18 cellular contexts compared by ENCODE assay signal in the genomic region with DNA sequence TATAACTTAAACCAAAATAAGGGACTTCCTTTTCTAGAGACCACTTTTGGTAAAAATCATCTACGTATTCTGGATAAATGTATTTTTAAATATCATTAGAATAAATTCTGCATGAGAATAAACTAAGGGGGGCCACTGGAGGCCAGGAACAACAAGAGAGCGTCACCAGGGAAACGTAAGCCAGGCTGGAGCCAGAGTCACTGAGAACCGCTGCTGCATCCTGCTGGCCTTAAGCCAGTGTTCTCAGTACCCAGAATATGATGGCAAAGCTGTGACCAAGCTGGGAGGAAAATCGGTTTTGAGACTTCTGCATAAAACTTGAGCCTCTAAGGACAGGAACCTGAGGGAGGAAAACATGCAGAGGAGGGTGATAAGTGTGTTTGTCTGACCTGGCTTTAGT.
A peak's percentile ranks its signal among the peaks of the same experiment; 100 is the strongest.
DNase-seq lines count a peak whose midpoint lies in the region; ATAC-seq lines count a peak whose summit lies in the region.
"Had no signal": no experiment of that assay in that cellular context is flagged by ENCODE, and none has a peak within 500 bp of the region (broad histone marks: within the 10 kb centered on the region; RNA-seq: fewer than 3 reads in every experiment).

No MANE protein-coding gene starts in this region.

- H3K27me3 Mint-ChIP-seq in activated CD4-positive, alpha-beta T cell treated with anti-CD3 and anti-CD28 coated beads for 36 hours: peaks cover 9% of the 10 kb centered on the region

- H3K4me1 Mint-ChIP-seq in stimulated activated effector memory CD8-positive, alpha-beta T cell treated with anti-CD3 and anti-CD28 coated beads, Interleukin-12 subunit alpha, Interleukin-12 subunit beta, amount 100 ng/mL, for 72 hours: no peaks in the 10 kb centered on the region
- H3K4me1 Mint-ChIP-seq in activated CD4-positive, alpha-beta T cell treated with anti-CD3 and anti-CD28 coated beads for 36 hours: no peaks in the 10 kb centered on the region
- H3K4me1 Mint-ChIP-seq: activated naive CD8-positive, alpha-beta T cell treated with anti-CD3 and anti-CD28 coated beads for 36 hours; CD8-positive, alpha-beta memory T cell; stimulated activated naive B cell treated with anti-CD40 and anti-IgM and Interleukin-4, amounts not matched to agents 10 μg/mL and 1 μg/mL and 100 μg/mL, for 72 hours had no signal

- POLR2A ChIA-PET in activated CD4-positive, alpha-beta T cell treated with anti-CD3 and anti-CD28 coated beads for 36 hours (lab: Charles Lee): no interaction called here

- in situ Hi-C loops in KBM-7 (cut with MboI; ENCODE audit: low pct_unique_long_range_greater_than_20kb, low sequenced_read_pairs): no loop called here

- intact Hi-C loops in activated CD4-positive, alpha-beta T cell treated with anti-CD3 and anti-CD28 coated beads for 36 hours (cut with DNase I, micrococcal nuclease): no loop called here

- no peak overlapping the region for H3K27ac Mint-ChIP-seq in stimulated activated effector memory CD8-positive, alpha-beta T cell treated with anti-CD3 and anti-CD28 coated beads, Interleukin-12 subunit alpha, Interleukin-12 subunit beta, amount 100 ng/mL, for 72 hours
- H3K27ac Mint-ChIP-seq in activated CD4-positive, alpha-beta T cell treated with anti-CD3 and anti-CD28 coated beads for 36 hours: no peak overlapping the region
- H3K27ac Mint-ChIP-seq: activated naive CD8-positive, alpha-beta T cell treated with anti-CD3 and anti-CD28 coated beads for 36 hours; CD8-positive, alpha-beta memory T cell; stimulated activated naive B cell treated with anti-CD40 and anti-IgM and Interleukin-4, amounts not matched to agents 10 μg/mL and 1 μg/mL and 100 μg/mL, for 72 hours; T-helper 2 cell treated with Interferon-gamma antibody and Interleukin-4, amounts not matched to agents 5 μg/mL and 100 μg/mL, for 36 hours had no signal

- no peaks in the 10 kb centered on the region for H3K36me3 Mint-ChIP-seq in stimulated activated effector memory CD8-positive, alpha-beta T cell treated with anti-CD3 and anti-CD28 coated beads, Interleukin-12 subunit alpha, Interleukin-12 subunit beta, amount 100 ng/mL, for 72 hours
- H3K36me3 Mint-ChIP-seq in activated CD4-positive, alpha-beta T cell treated with anti-CD3 and anti-CD28 coated beads for 36 hours (ENCODE audit: low read depth): no peaks in the 10 kb centered on the region
- H3K36me3 Mint-ChIP-seq: activated naive CD8-positive, alpha-beta T cell treated with anti-CD3 and anti-CD28 coated beads for 36 hours; CD8-positive, alpha-beta memory T cell; stimulated activated naive B cell treated with anti-CD40 and anti-IgM and Interleukin-4, amounts not matched to agents 10 μg/mL and 1 μg/mL and 100 μg/mL, for 72 hours had no signal

- no peaks in the 10 kb centered on the region for H3K9me3 Mint-ChIP-seq in stimulated activated effector memory CD8-positive, alpha-beta T cell treated with anti-CD3 and anti-CD28 coated beads, Interleukin-12 subunit alpha, Interleukin-12 subunit beta, amount 100 ng/mL, for 72 hours
- no peaks in the 10 kb centered on the region for H3K9me3 Mint-ChIP-seq in activated CD4-positive, alpha-beta T cell treated with anti-CD3 and anti-CD28 coated beads for 36 hours (ENCODE audit: low read depth)
- H3K9me3 Mint-ChIP-seq: activated naive CD8-positive, alpha-beta T cell treated with anti-CD3 and anti-CD28 coated beads for 36 hours; stimulated activated naive B cell treated with anti-CD40 and anti-IgM and Interleukin-4, amounts not matched to agents 10 μg/mL and 1 μg/mL and 100 μg/mL, for 72 hours; T-helper 2 cell treated with Interferon-gamma antibody and Interleukin-4, amounts not matched to agents 5 μg/mL and 100 μg/mL, for 36 hours had no signal

- CTCF ChIA-PET in activated CD4-positive, alpha-beta T cell treated with anti-CD3 and anti-CD28 coated beads for 36 hours (lab: Charles Lee): no interaction called here

- no peak for ATAC-seq in stimulated activated effector memory CD8-positive, alpha-beta T cell treated with anti-CD3 and anti-CD28 coated beads, Interleukin-12 subunit alpha, Interleukin-12 subunit beta, amount 100 ng/mL, for 72 hours
- ATAC-seq in activated CD4-positive, alpha-beta T cell treated with anti-CD3 and anti-CD28 coated beads for 36 hours: no peak
- ATAC-seq: esophagus mucosa; stimulated activated naive B cell treated with anti-CD40 and anti-IgM and Interleukin-4, amounts not matched to agents 10 μg/mL and 1 μg/mL and 100 μg/mL, for 72 hours had no signal

- DNase-seq in NCI-H82 (lab: John Stamatoyannopoulos, UW): peak; percentile 1
- DNase-seq in NCI-H82 treated with DMSO at 0.1 percent for 48 hours (lab: John Stamatoyannopoulos, UW; ENCODE audit: unreplicated experiment): no peak
- DNase-seq in NCI-H774 (lab: John Stamatoyannopoulos, UW): peak; percentile 4
- peak; percentile 31 for DNase-seq in iPS-NIHi7 (ENCODE audit: extremely low spot score)
- no peak for DNase-seq in KBM-7
- DNase-seq in stimulated activated effector memory CD8-positive, alpha-beta T cell treated with anti-CD3 and anti-CD28 coated beads, Interleukin-12 subunit alpha, Interleukin-12 subunit beta, amount 100 ng/mL, for 72 hours (ENCODE audit: low spot score in 2 of 2): no peak
- DNase-seq in activated CD4-positive, alpha-beta T cell treated with anti-CD3 and anti-CD28 coated beads for 36 hours: no peak
- DNase-seq: activated CD8-positive, alpha-beta memory T cell treated with anti-CD3 and anti-CD28 coated beads, Interleukin-2, amount 50 U/mL, for 4 hours; activated naive CD8-positive, alpha-beta T cell treated with anti-CD3 and anti-CD28 coated beads for 36 hours; CD8-positive, alpha-beta memory T cell; effector CD4-positive, alpha-beta T cell; MV-4-11; small intestine; stimulated activated CD4-positive, alpha-beta T cell treated with anti-CD3 and anti-CD28 coated beads, Interleukin-2, amount 100 ng/mL, for 24 hours; stimulated activated naive B cell treated with anti-CD40 and anti-IgM and Interleukin-4, amounts not matched to agents 10 μg/mL and 1 μg/mL and 100 μg/mL, for 72 hours; WERI-Rb-1 had no signal

- no peak overlapping the region for H3K4me3 Mint-ChIP-seq in stimulated activated effector memory CD8-positive, alpha-beta T cell treated with anti-CD3 and anti-CD28 coated beads, Interleukin-12 subunit alpha, Interleukin-12 subunit beta, amount 100 ng/mL, for 72 hours
- H3K4me3 Mint-ChIP-seq in activated CD4-positive, alpha-beta T cell treated with anti-CD3 and anti-CD28 coated beads for 36 hours: no peak overlapping the region
- H3K4me3 Mint-ChIP-seq: activated naive CD8-positive, alpha-beta T cell treated with anti-CD3 and anti-CD28 coated beads for 36 hours; CD8-positive, alpha-beta memory T cell; stimulated activated naive B cell treated with anti-CD40 and anti-IgM and Interleukin-4, amounts not matched to agents 10 μg/mL and 1 μg/mL and 100 μg/mL, for 72 hours; T-helper 2 cell treated with Interferon-gamma antibody and Interleukin-4, amounts not matched to agents 5 μg/mL and 100 μg/mL, for 36 hours had no signal

Comparison
In these comparisons a context has a peak if more than half of its experiments do, and no peak if none do; other contexts are left out.
1. DNase-seq: peak in NCI-H82 (single experiment), NCI-H774 (single experiment) and iPS-NIHi7 (single experiment); none in NCI-H82 treated with DMSO at 0.1 percent for 48 hours (single experiment), KBM-7 (single experiment), stimulated activated effector memory CD8-positive, alpha-beta T cell treated with anti-CD3 and anti-CD28 coated beads, Interleukin-12 subunit alpha, Interleukin-12 subunit beta, amount 100 ng/mL, for 72 hours (0 of 2) and activated CD4-positive, alpha-beta T cell treated with anti-CD3 and anti-CD28 coated beads for 36 hours (single experiment).